Comparison of ENCODE assay signal across 24 cellular contexts in genomic region chr6:160297310-160297709, GRCh38. TPM values are rescaled to one million over a fixed set of nuclear protein-coding genes. Genes with fewer than 3 reads are reported as not detected.
DNase-seq lines count a peak whose midpoint lies in the region; ATAC-seq, FAIRE-seq and TF ChIP-seq lines count a peak whose summit lies in the region.
"Had no signal": no experiment of that assay in that cellular context is flagged by ENCODE, and none has a peak within 500 bp of the region (broad histone marks: within the 10 kb centered on the region; RNA-seq: fewer than 3 reads in every experiment).

No MANE protein-coding gene starts in this region.

- CTCF ChIA-PET in H1 (lab: Charles Lee; ENCODE audit: partially characterized antibody): interaction anchor here (0.8 to 4.2 kb wide), 24 partner anchors 10 to 237 kb away, joined by 3 to 37 read pairs (median 4); no protein-coding TSS in a partner anchor

- H3K4me3 ChIP-seq in H1 (ENCODE audit: extremely low read depth in 1 of 4, insufficient read depth in 2 of 4, low read depth in 3 of 4, low read length in 4 of 4): no peak overlapping the region
- H3K4me3 ChIP-seq: heart left ventricle, ovary had no signal

- H4K20me1 ChIP-seq in H1 (replicated peaks in 1 of 2; ENCODE audit: control insufficient read depth in 1 of 2, insufficient read depth in 2 of 2, low read length in 2 of 2): no peaks in the 10 kb centered on the region

- POLR2A ChIA-PET in H1 (lab: Charles Lee; ENCODE audit: partially characterized antibody): no interaction called here

- H3K27me3 ChIP-seq in H1 (replicated peaks in 1 of 4; ENCODE audit: control insufficient read depth in 3 of 4, extremely low read depth in 1 of 4, insufficient read depth in 3 of 4, low read length in 3 of 4): no peaks in the 10 kb centered on the region
- H3K27me3 ChIP-seq: brain microvascular endothelial cell, ovary had no signal

- peak; percentile 71 to 82 (median 76) for TF ChIP-seq CTCF in H1 (IDR thresholded peaks at IDR 0.05; ENCODE audit: control extremely low read depth in 1 of 3, insufficient read depth in 1 of 3, low read depth in 1 of 3, low read length in 3 of 3)

- no peak overlapping the region for H4K5ac ChIP-seq in H1 (ENCODE audit: insufficient read length, low read depth, low read length)

- peaks cover 0 to 9% (median 6%) of the 10 kb centered on the region in 4 experiments; a peak in 4 of 7 replicates for H3K4me1 ChIP-seq in H1 (replicated peaks in 1 of 4; ENCODE audit: control insufficient read depth in 3 of 4, insufficient read depth in 4 of 4, low read length in 3 of 4)
- H3K4me1 ChIP-seq: heart left ventricle had no signal

- H2BK15ac ChIP-seq in H1 (ENCODE audit: low read length): no peak overlapping the region

- H2AFZ ChIP-seq in H1 (ENCODE audit: low read length): no peak overlapping the region

- H3K23me2 ChIP-seq in H1 (ENCODE audit: low read depth, low read length): peaks cover 5% of the 10 kb centered on the region; the same call in 1 of the 2 replicates

- TF ChIP-seq POLR2A in H1 (IDR thresholded peaks at IDR 0.05; ENCODE audit: control extremely low read depth in 1 of 2, low read depth in 2 of 2, low read length in 2 of 2): no peak

- H4K8ac ChIP-seq in H1 (ENCODE audit: extremely low read depth, insufficient read depth, low read length): no peak overlapping the region

- peak overlapping the region; percentile 51; the same call in 1 of the 2 replicates for H2BK20ac ChIP-seq in H1 (ENCODE audit: low read length)

- no peak overlapping the region for H2BK5ac ChIP-seq in H1 (ENCODE audit: low read depth, low read length)

- H3K4me2 ChIP-seq in H1 (ENCODE audit: insufficient read depth in 1 of 2, low read depth in 2 of 2, low read length in 2 of 2): no peak overlapping the region

- H3K9me3 ChIP-seq in H1 (ENCODE audit: insufficient read depth in 2 of 2, low read depth in 1 of 2, low read length in 1 of 2): no peaks in the 10 kb centered on the region
- H3K9me3 ChIP-seq: heart left ventricle, ovary had no signal

- H3K9ac ChIP-seq in H1 (replicated peaks in 1 of 4; ENCODE audit: extremely low read depth in 1 of 4, low read depth in 3 of 4, low read length in 3 of 4): no peak overlapping the region

- intact Hi-C loops in left colon (cut with DNase I, micrococcal nuclease): no loop called here

- H3K56ac ChIP-seq in H1 (replicated peaks; ENCODE audit: insufficient read length, low read depth, low read length): no peak overlapping the region

- H2BK120ac ChIP-seq in H1 (replicated peaks; ENCODE audit: low read depth, low read length): no peak overlapping the region

- 0 out of 2 replicates have a peak overlapping the region, but pooled peaks have one; percentile 1 for H2BK12ac ChIP-seq in H1 (ENCODE audit: low read depth, low read length)

- FAIRE-seq in H1 (lab: Jason Lieb, UNC): no peak
- FAIRE-seq: GM12891 had no signal

- no peak overlapping the region for H3K4ac ChIP-seq in H1 (replicated peaks; ENCODE audit: insufficient read length, low read depth, low read length)

- no peaks in the 10 kb centered on the region for H3K79me1 ChIP-seq in H1 (ENCODE audit: low read depth, low read length)

- ATAC-seq in left colon: peak; percentile 49
- ATAC-seq: activated T-cell treated with anti-CD3 and anti-CD28 coated beads, Interleukin-2, amount 50 U/mL, for 4 hours; esophagus mucosa; heart left ventricle; left ventricle myocardium superior; Right ventricle myocardium inferior had no signal

- no peak overlapping the region for H3K14ac ChIP-seq in H1 (ENCODE audit: insufficient read length)

- H3K79me2 ChIP-seq in H1 (ENCODE audit: control insufficient read depth in 1 of 2, insufficient read depth in 2 of 2, low read length in 2 of 2): no peaks in the 10 kb centered on the region

- 87% methylated on average over 6 of the region's 6 CpGs; no CpG with 5 or more reads in 1 of the 2 experiments for WGBS in H1 (ENCODE audit: extremely low coverage in 1 of 2, insufficient coverage in 1 of 2, insufficient read length in 1 of 2, insufficient replicate concordance in 2 of 2, low coverage in 1 of 2, low lambda C conversion rate in 2 of 2, missing lambda C conversion rate in 1 of 2), 2 experiments

- no peaks in the 10 kb centered on the region; a peak in 1 of 8 replicates for H3K36me3 ChIP-seq in H1 (ENCODE audit: control insufficient read depth in 2 of 4, insufficient read depth in 4 of 4, low read length in 3 of 4)
- H3K36me3 ChIP-seq: brain microvascular endothelial cell, heart left ventricle, ovary had no signal

- H3K23ac ChIP-seq in H1 (ENCODE audit: insufficient read length): no peak overlapping the region

- TF ChIP-seq RAD21 in H1 (IDR thresholded peaks at IDR 0.05 in 1 of 2, conservative IDR thresholded peaks at IDR 0.05 in 1 of 2; ENCODE audit: low read depth in 2 of 2, low read length in 2 of 2): peak; percentile 81 to 89

- H3K18ac ChIP-seq in H1 (ENCODE audit: extremely low read depth, low read length): no peak overlapping the region

- no peak for TF ChIP-seq EP300 in H1 (IDR thresholded peaks at IDR 0.05; ENCODE audit: borderline replicate concordance in 1 of 2, low read depth in 2 of 2, low read length in 2 of 2)

- DNase-seq in COLO668 (lab: John Stamatoyannopoulos, UW; ENCODE audit: unreplicated experiment) (peak; percentile 24), HT1080 (ENCODE audit: low read depth) (peak; percentile 20), H1 (ENCODE audit: low read depth in 1 of 2, low spot score in 2 of 2) (peak in 1 of 2 experiments; percentile 19), left colon (peak in 1 of 2 donors; percentile 55), activated gamma-delta T cell treated with Interleukin-2 at 50 U/mL for 16 hours (no peak), NCI-H1105 treated with DMSO at 0.1 percent for 48 hours (lab: John Stamatoyannopoulos, UW) (no peak), hepatic stellate cell (ENCODE audit: low spot score) (no peak)
- DNase-seq in activated effector memory CD4-positive, alpha-beta T cell treated with anti-CD3 and anti-CD28 coated beads, Interleukin-2, amount 50 U/mL, for 16 hours: no peak
- DNase-seq: activated CD4-positive, alpha-beta memory T cell treated with anti-CD3 and anti-CD28 coated beads, Interleukin-2, amount 10 ng/mL, durations not matched to agents 7 days and 5 days; activated naive CD8-positive, alpha-beta T cell treated with anti-CD3 and anti-CD28 coated beads for 36 hours; activated T-cell treated with anti-CD3 and anti-CD28 coated beads, Interleukin-2, amount 50 U/mL, for 4 hours; brain microvascular endothelial cell; dermis blood vessel endothelial cell; left ventricle myocardium superior; NCI-H1417 treated with DMSO at 0.1 percent for 48 hours; NK-92 treated with Interleukin-12 subunit alpha and Interleukin-12 subunit beta, amount 100 ng/mL, for 24 hours; ovary had no signal

- H4K91ac ChIP-seq in H1 (replicated peaks; ENCODE audit: insufficient read length, low read length): no peak overlapping the region

- no peak overlapping the region for H2AK5ac ChIP-seq in H1 (ENCODE audit: low read depth, low read length)

- no peak overlapping the region for H3K27ac ChIP-seq in H1 (ENCODE audit: low read depth, low read length)
- H3K27ac ChIP-seq: brain microvascular endothelial cell, heart left ventricle, ovary had no signal

TF ChIP-seq in H1, 55 proteins besides CTCF, POLR2A, EP300 and RAD21 (continues in another document):
- TF ChIP-seq HDAC6 (IDR thresholded peaks at IDR 0.05; ENCODE audit: low read depth, low read length) (no peak), SRF (IDR thresholded peaks at IDR 0.05; ENCODE audit: low read depth, low read length) (no peak), TAF1 (IDR thresholded peaks at IDR 0.05; ENCODE audit: low read depth, low read length) (no peak), MAX (IDR thresholded peaks at IDR 0.05) (no peak), SIN3A (conservative IDR thresholded peaks at IDR 0.05 in 1 of 2, IDR thresholded peaks at IDR 0.05 in 1 of 2; ENCODE audit: low read depth in 1 of 2, low read length in 2 of 2) (no peak), SP4 (IDR thresholded peaks at IDR 0.05; ENCODE audit: low read length) (no peak)

RNA-seq across cellular contexts. Expression of gene SLC22A2, which starts 38.7 kb away (rescaled TPM):
- not detected in 2 replicates for total RNA-seq in HT1080 (2014; rRNA removed; shearing (Covaris generic))
- not detected in 2 replicates for polyA plus RNA-seq in HT1080 (2015; cell fraction: cytosol; rRNA removed)
- not detected in 2 replicates for polyA plus RNA-seq in HT1080 (2015; cell fraction: nucleus; rRNA removed)
- total RNA-seq in H1 (2021; fragmentation: NEBNext Ultra II Directional; extraction: Animal tissue kit (Norgen Biotek cat#: 25700)): 1.2 and 1.4 TPM in 2 replicates
- polyA plus RNA-seq in H1 (2011; rRNA removed): 0.23 TPM in 1 of 2 replicates, not detected in the other
- 0.23 TPM for polyA plus RNA-seq in H1 (2011; cell fraction: cytosol; rRNA removed)
- 0.24 TPM for polyA plus RNA-seq in H1 (2011; cell fraction: nucleus; rRNA removed)
- polyA plus RNA-seq in H1 (2012, experiment 1 of 2): 0.24 to 0.57 TPM (median 0.31 TPM) in 4 replicates
- not detected for polyA plus RNA-seq in H1 (2012, experiment 2 of 2)
- 0.75 TPM for polyA plus RNA-seq in H1 (2013, experiment 1 of 2)
- polyA plus RNA-seq in H1 (2013, experiment 2 of 2): 0.75 TPM
- polyA minus RNA-seq in H1 (2011; rRNA and poly(A)+ RNA removed): 0.28 and 1.2 TPM in 2 replicates
- not detected for polyA minus RNA-seq in H1 (2011; cell fraction: cytosol; rRNA and poly(A)+ RNA removed)
- polyA minus RNA-seq in H1 (2011; cell fraction: nucleus; rRNA and poly(A)+ RNA removed): 0.40 TPM
- total RNA-seq in left colon: not detected
- total RNA-seq: activated CD4-positive, alpha-beta memory T cell treated with anti-CD3 and anti-CD28 coated beads, Interleukin-2, amount 10 ng/mL, durations not matched to agents 7 days and 5 days; activated naive CD8-positive, alpha-beta T cell treated with anti-CD3 and anti-CD28 coated beads for 36 hours; activated T-cell treated with anti-CD3 and anti-CD28 coated beads, Interleukin-2, amount 50 U/mL, for 4 hours; dermis blood vessel endothelial cell; esophagus mucosa; G401; heart left ventricle; left ventricle myocardium superior; myocyte; Right ventricle myocardium inferior; subcutaneous adipose tissue had no signal
- polyA plus RNA-seq: heart left ventricle had no signal

RNA-seq across cellular contexts. Expression of gene SLC22A3, which starts 50.9 kb away (rescaled TPM):
- total RNA-seq in HT1080 (2014; rRNA removed; shearing (Covaris generic)): not detected in 2 replicates
- not detected in 2 replicates for polyA plus RNA-seq in HT1080 (2015; cell fraction: cytosol; rRNA removed)
- polyA plus RNA-seq in HT1080 (2015; cell fraction: nucleus; rRNA removed): not detected in 2 replicates
- 2.7 and 2.9 TPM in 2 replicates for total RNA-seq in H1 (2021; fragmentation: NEBNext Ultra II Directional; extraction: Animal tissue kit (Norgen Biotek cat#: 25700))
- 0.77 and 1.0 TPM in 2 replicates for polyA plus RNA-seq in H1 (2011; rRNA removed)
- 1.2 TPM for polyA plus RNA-seq in H1 (2011; cell fraction: cytosol; rRNA removed)
- polyA plus RNA-seq in H1 (2011; cell fraction: nucleus; rRNA removed): 2.1 TPM
- 0.92 to 2.1 TPM (median 1.2 TPM) in 4 replicates for polyA plus RNA-seq in H1 (2012, experiment 1 of 2)
- polyA plus RNA-seq in H1 (2012, experiment 2 of 2): 0.28 TPM
- polyA plus RNA-seq in H1 (2013, experiment 1 of 2): 1.2 TPM
- polyA plus RNA-seq in H1 (2013, experiment 2 of 2): 1.6 TPM
- 3.2 and 3.9 TPM in 2 replicates for polyA minus RNA-seq in H1 (2011; rRNA and poly(A)+ RNA removed)
- polyA minus RNA-seq in H1 (2011; cell fraction: cytosol; rRNA and poly(A)+ RNA removed): 2.3 TPM
- 2.3 TPM for polyA minus RNA-seq in H1 (2011; cell fraction: nucleus; rRNA and poly(A)+ RNA removed)
- total RNA-seq in left colon: 1 to 10 TPM; 2.0 to 5.0 TPM
- total RNA-seq: activated CD4-positive, alpha-beta memory T cell treated with anti-CD3 and anti-CD28 coated beads, Interleukin-2, amount 10 ng/mL, durations not matched to agents 7 days and 5 days; activated naive CD8-positive, alpha-beta T cell treated with anti-CD3 and anti-CD28 coated beads for 36 hours; G401; myocyte had no signal

Comparison
In these comparisons a context has a peak if more than half of its experiments do, and no peak if none do; other contexts are left out.
1. DNase-seq: peak in COLO668 (single experiment) and HT1080 (single experiment); none in activated effector memory CD4-positive, alpha-beta T cell treated with anti-CD3 and anti-CD28 coated beads, Interleukin-2, amount 50 U/mL, for 16 hours (single experiment), activated gamma-delta T cell treated with Interleukin-2 at 50 U/mL for 16 hours (single experiment), NCI-H1105 treated with DMSO at 0.1 percent for 48 hours (single experiment) and hepatic stellate cell (single experiment).